ENCODE assay signal across 23 cellular contexts in the genomic region with DNA sequence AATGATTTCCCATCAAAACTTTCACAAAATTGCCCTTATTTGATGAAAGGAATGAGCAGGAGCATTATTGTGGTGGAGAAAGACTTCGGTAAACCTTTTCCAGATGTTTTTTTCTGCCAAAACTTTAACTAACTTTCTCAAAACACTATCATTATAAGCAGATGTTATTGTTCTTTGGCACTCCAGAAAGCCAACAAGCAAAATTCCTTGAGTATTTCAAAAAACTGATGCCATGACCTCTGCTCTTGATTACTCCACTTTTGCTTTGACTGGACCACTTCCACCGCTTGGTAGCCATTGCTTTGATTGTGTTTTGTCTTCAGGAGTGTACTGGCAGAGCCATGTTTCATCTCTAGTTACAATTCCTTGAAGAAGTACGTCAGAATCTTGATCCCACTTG. TPM values are rescaled to one million over a fixed set of nuclear protein-coding genes. Genes with fewer than 3 reads are reported as not detected.
DNase-seq lines count a peak whose midpoint lies in the region; ATAC-seq, FAIRE-seq and TF ChIP-seq lines count a peak whose summit lies in the region.
"Had no signal": no experiment of that assay in that cellular context is flagged by ENCODE, and none has a peak within 500 bp of the region (broad histone marks: within the 10 kb centered on the region; RNA-seq: fewer than 3 reads in every experiment).

No MANE protein-coding gene starts in this region.

- no peak overlapping the region for H3K9ac ChIP-seq in K562 (ENCODE audit: insufficient read depth in 1 of 2, low read depth in 2 of 2, low read length in 2 of 2)
- H3K9ac ChIP-seq: BLaER1 treated with 17β-estradiol and CSF1 and Interleukin-3, amounts not matched to agents 10 nM and 100 nM had no signal

- H3K9me3 ChIP-seq in K562 (replicated peaks; ENCODE audit: control insufficient read depth, insufficient read depth, low read depth, low read length) (no peaks in the 10 kb centered on the region), right cardiac atrium (ENCODE audit: control insufficient read depth, low read length) (no peaks in the 10 kb centered on the region)
- H3K9me3 ChIP-seq: BLaER1 treated with 17β-estradiol and CSF1 and Interleukin-3, amounts not matched to agents 10 nM and 100 nM had no signal

- no peaks in the 10 kb centered on the region for H3K36me3 Mint-ChIP-seq in stimulated activated effector memory CD8-positive, alpha-beta T cell treated with anti-CD3 and anti-CD28 coated beads, Interleukin-12 subunit alpha, Interleukin-12 subunit beta, amount 100 ng/mL, for 72 hours
- H3K36me3 Mint-ChIP-seq: CD8-positive, alpha-beta T cell had no signal

- intact Hi-C loops in K562 (cut with micrococcal nuclease) = no loop called here
- intact Hi-C loops in right cardiac atrium (cut with DNase I) = no loop called here

- no peak overlapping the region for H3K4me2 ChIP-seq in K562 (ENCODE audit: insufficient read depth, low read length)
- H3K4me2 ChIP-seq: BLaER1 treated with 17β-estradiol and CSF1 and Interleukin-3, amounts not matched to agents 10 nM and 100 nM had no signal

- WGBS in K562 (ENCODE audit: insufficient coverage, low coverage, missing lambda C conversion rate) = 57% methylated on average over 3 of the region's 3 CpGs
- whole genome bisulfite sequencing in right cardiac atrium = 72% methylated on average over 3 of the region's 3 CpGs

- DNase-seq in AG09309 (ENCODE audit: low read depth) = peak; percentile 45
- peak; percentile 44 for DNase-seq in GM04504 (ENCODE audit: low read depth)
- no peak for DNase-seq in K562 (ENCODE audit: extremely low read depth in 1 of 4, low spot score in 3 of 4)
- DNase-seq in foreskin fibroblast = peak; percentile 41 to 75
- DNase-seq in stimulated activated naive CD4-positive, alpha-beta T cell treated with Interleukin-2 at 50 U/mL for 16 hours (lab: John Stamatoyannopoulos, UW) = no peak
- no peak for DNase-seq in stimulated activated effector memory CD8-positive, alpha-beta T cell treated with anti-CD3 and anti-CD28 coated beads, Interleukin-12 subunit alpha, Interleukin-12 subunit beta, amount 100 ng/mL, for 72 hours (ENCODE audit: low spot score in 2 of 2)
- DNase-seq in DMS153 (lab: John Stamatoyannopoulos, UW) = no peak
- DNase-seq in right cardiac atrium = no peak
- DNase-seq: 8988T; Calu3; CD8-positive, alpha-beta T cell; DMS53; KG1; NCI-H1092; NCI-H146; NCI-H2081; NCI-H2171 treated with DMSO at 0.1 percent for 48 hours; NCI-H446; NCI-H69 had no signal

- TF ChIP-seq EP300 in K562 (IDR thresholded peaks at IDR 0.05; ENCODE audit: low read length) = no peak

- H3K4me3 Mint-ChIP-seq in stimulated activated effector memory CD8-positive, alpha-beta T cell treated with anti-CD3 and anti-CD28 coated beads, Interleukin-12 subunit alpha, Interleukin-12 subunit beta, amount 100 ng/mL, for 72 hours = no peak overlapping the region
- H3K4me3 Mint-ChIP-seq: CD8-positive, alpha-beta T cell had no signal

- CTCF ChIA-PET in K562 (lab: Yijun Ruan, JAX; ENCODE audit: low intra/inter-chr PET ratio) = no interaction called here

- no peaks in the 10 kb centered on the region for H3K9me1 ChIP-seq in K562 (ENCODE audit: control insufficient read depth, insufficient read depth, low read length)

- no peak for TF ChIP-seq POLR2A in K562 (conservative IDR thresholded peaks at IDR 0.05)

- POLR2A ChIA-PET in K562 (lab: Yijun Ruan, JAX) = no interaction called here

- H3K36me3 ChIP-seq in K562 (ENCODE audit: control insufficient read depth, insufficient read depth, low read length) = no peaks in the 10 kb centered on the region
- H3K36me3 ChIP-seq: BLaER1 treated with 17β-estradiol and CSF1 and Interleukin-3, amounts not matched to agents 10 nM and 100 nM had no signal

- H2AFZ ChIP-seq in K562 (ENCODE audit: low read depth, low read length) = peak overlapping the region; percentile 36; the same call in 1 of the 2 replicates

- TF ChIP-seq CTCF in AG09309 (IDR thresholded peaks at IDR 0.05; ENCODE audit: control insufficient read depth, insufficient read depth, low read depth, low read length, missing control alignments) = no peak
- TF ChIP-seq CTCF in K562 (IDR thresholded peaks at IDR 0.05 in 2 of 3, conservative IDR thresholded peaks at IDR 0.05 in 1 of 3; ENCODE audit: insufficient read depth in 2 of 3, low read depth in 1 of 3, low read length in 3 of 3) = no peak
- TF ChIP-seq CTCF in foreskin fibroblast (IDR thresholded peaks at IDR 0.05; ENCODE audit: low read depth, low read length) = no peak

- H3K4me1 Mint-ChIP-seq in stimulated activated effector memory CD8-positive, alpha-beta T cell treated with anti-CD3 and anti-CD28 coated beads, Interleukin-12 subunit alpha, Interleukin-12 subunit beta, amount 100 ng/mL, for 72 hours = no peaks in the 10 kb centered on the region

- BruUV-seq in K562 (replicated peaks; lab: Mats Ljungman, UMichigan) = no TSS peak

- ATAC-seq in K562 = no peak
- no peak for ATAC-seq in stimulated activated effector memory CD8-positive, alpha-beta T cell treated with anti-CD3 and anti-CD28 coated beads, Interleukin-12 subunit alpha, Interleukin-12 subunit beta, amount 100 ng/mL, for 72 hours
- no peak for ATAC-seq in right cardiac atrium
- ATAC-seq: CD8-positive, alpha-beta T cell; HepG2; Panc1 had no signal

- H3K9me3 Mint-ChIP-seq in stimulated activated effector memory CD8-positive, alpha-beta T cell treated with anti-CD3 and anti-CD28 coated beads, Interleukin-12 subunit alpha, Interleukin-12 subunit beta, amount 100 ng/mL, for 72 hours = no peaks in the 10 kb centered on the region
- H3K9me3 Mint-ChIP-seq: CD8-positive, alpha-beta T cell had no signal

- peak; percentile 62 for FAIRE-seq in K562 (lab: Jason Lieb, UNC)
- FAIRE-seq: H54, HepG2 had no signal

- in situ Hi-C loops in K562 (cut with MboI) = no loop called here

- H3K4me3 ChIP-seq in AG09309 (ENCODE audit: control insufficient read depth, low read depth, low read length) (no peak overlapping the region), K562 (no peak overlapping the region), foreskin fibroblast (ENCODE audit: low read depth in 1 of 2, low read length in 2 of 2) (no peak overlapping the region), right cardiac atrium (ENCODE audit: low read length) (no peak overlapping the region)
- H3K4me3 ChIP-seq: BLaER1 treated with 17β-estradiol and CSF1 and Interleukin-3, amounts not matched to agents 10 nM and 100 nM had no signal

- peaks cover 0 to 9% of the 10 kb centered on the region in 2 experiments; a peak in 2 of 5 replicates for H3K4me1 ChIP-seq in K562 (replicated peaks in 1 of 2; ENCODE audit: control insufficient read depth in 2 of 2, insufficient read depth in 2 of 2, low read length in 2 of 2)
- H3K4me1 ChIP-seq in right cardiac atrium (ENCODE audit: control insufficient read depth, insufficient read depth, low read length) = no peaks in the 10 kb centered on the region
- H3K4me1 ChIP-seq: BLaER1 treated with 17β-estradiol and CSF1 and Interleukin-3, amounts not matched to agents 10 nM and 100 nM had no signal

- no peak overlapping the region for H3K27ac ChIP-seq in K562 (ENCODE audit: extremely low read depth, low read depth, low read length)
- H3K27ac ChIP-seq in right cardiac atrium (ENCODE audit: low read length) = no peak overlapping the region
- H3K27ac ChIP-seq: BLaER1 treated with 17β-estradiol and CSF1 and Interleukin-3, amounts not matched to agents 10 nM and 100 nM had no signal

- H4K20me1 ChIP-seq in K562 (replicated peaks; ENCODE audit: control insufficient read depth, insufficient read depth, low read length) = no peaks in the 10 kb centered on the region
- H4K20me1 ChIP-seq: BLaER1 treated with 17β-estradiol and CSF1 and Interleukin-3, amounts not matched to agents 10 nM and 100 nM had no signal

- H3K79me2 ChIP-seq in K562 (ENCODE audit: control insufficient read depth, insufficient read depth, low read length) = no peaks in the 10 kb centered on the region

- H3K27ac Mint-ChIP-seq in stimulated activated effector memory CD8-positive, alpha-beta T cell treated with anti-CD3 and anti-CD28 coated beads, Interleukin-12 subunit alpha, Interleukin-12 subunit beta, amount 100 ng/mL, for 72 hours = no peak overlapping the region
- H3K27ac Mint-ChIP-seq: CD8-positive, alpha-beta T cell had no signal

- H3K27me3 ChIP-seq in K562 (ENCODE audit: control insufficient read depth in 2 of 2, insufficient read depth in 2 of 2, low read length in 2 of 2) (no peaks in the 10 kb centered on the region), right cardiac atrium (ENCODE audit: control insufficient read depth, insufficient read depth) (no peaks in the 10 kb centered on the region)
- H3K27me3 ChIP-seq: BLaER1 treated with 17β-estradiol and CSF1 and Interleukin-3, amounts not matched to agents 10 nM and 100 nM had no signal

- no peak for TF ChIP-seq RAD21 in K562 (CRISPR knock-in tag; conservative IDR thresholded peaks at IDR 0.05 in 1 of 2, IDR thresholded peaks at IDR 0.05 in 1 of 2)

RNA-seq across cellular contexts. Expression of a gene that starts 29.7 kb away (rescaled TPM):
- 3.7 and 24.2 TPM in 2 replicates for total RNA-seq in K562 (2011; cell fraction: chromatin; rRNA removed; ENCODE audit: low replicate concordance)
- 2.3 and 2.8 TPM in 2 replicates for total RNA-seq in K562 (2011; cell fraction: nucleolus; rRNA removed)
- total RNA-seq in K562 (2011; cell fraction: nucleoplasm; rRNA removed) = 4.5 and 9.6 TPM in 2 replicates
- total RNA-seq in K562 (2014; rRNA removed) (10.1 and 10.2 TPM in 2 replicates), K562 (2014; rRNA removed; fragmentation: Illumina TruSeq; extraction: Trizol) (45.6 and 53.7 TPM in 2 replicates), K562 (2015; rRNA removed; fragmentation: Illumina TruSeq; extraction: Trizol) (42.6 and 44.4 TPM in 2 replicates), K562 (2021) (34.7 and 40.2 TPM in 2 replicates), right cardiac atrium (100 to 1,000 TPM; 124 to 152 (median 133) TPM)
- polyA plus RNA-seq in K562 (2011; rRNA removed) (8.2 and 13.5 TPM in 2 replicates), K562 (2014; fragmentation: Illumina TruSeq; extraction: Trizol) (30.5 and 35.8 TPM in 2 replicates), K562 (2014; fragmentation: Nextera tagmentation; extraction: Ambion mirVana) (1 to 10 TPM; 5.3 to 8.2 TPM), K562 (2014; rRNA removed) (16.3 and 19.6 TPM in 2 replicates), right cardiac atrium (51.1 TPM)
- 0.79 and 1.6 TPM in 2 replicates for polyA plus RNA-seq in K562 (2011; cell fraction: cytosol; rRNA removed)
- polyA plus RNA-seq in K562 (2011; cell fraction: nucleus; rRNA removed) = 1.5 and 3.3 TPM in 2 replicates
- polyA plus RNA-seq in K562 (2012) = 20.7 and 30.1 TPM in 2 replicates
- 23.0 and 25.7 TPM in 2 replicates for polyA minus RNA-seq in K562 (2011; rRNA and poly(A)+ RNA removed)
- polyA minus RNA-seq in K562 (2011; cell fraction: cytosol; rRNA and poly(A)+ RNA removed) = 6.7 and 9.8 TPM in 2 replicates
- 3.2 and 5.6 TPM in 2 replicates for polyA minus RNA-seq in K562 (2011; cell fraction: nucleus; rRNA and poly(A)+ RNA removed)

RNA-seq across cellular contexts. Expression of a gene that starts 39.1 kb away (rescaled TPM):
- total RNA-seq in K562 (2011; cell fraction: chromatin; rRNA removed; ENCODE audit: low replicate concordance) = 14.9 and 22.9 TPM in 2 replicates
- total RNA-seq in K562 (2011; cell fraction: nucleolus; rRNA removed) = 20.0 and 30.4 TPM in 2 replicates
- total RNA-seq in K562 (2011; cell fraction: nucleoplasm; rRNA removed) = 22.7 and 25.7 TPM in 2 replicates
- total RNA-seq in K562 (2014; rRNA removed) (11.5 and 12.4 TPM in 2 replicates), K562 (2014; rRNA removed; fragmentation: Illumina TruSeq; extraction: Trizol) (17.2 and 20.6 TPM in 2 replicates), K562 (2015; rRNA removed; fragmentation: Illumina TruSeq; extraction: Trizol) (20.7 and 24.2 TPM in 2 replicates), K562 (2021) (14.1 and 15.7 TPM in 2 replicates), right cardiac atrium (10 to 100 TPM; 28.5 to 31.3 (median 29.0) TPM)
- polyA plus RNA-seq in K562 (2011; rRNA removed) (15.8 and 20.7 TPM in 2 replicates), K562 (2014; fragmentation: Illumina TruSeq; extraction: Trizol) (8.2 and 8.8 TPM in 2 replicates), K562 (2014; fragmentation: Nextera tagmentation; extraction: Ambion mirVana) (10 to 100 TPM; 17.8 to 18.4 TPM), K562 (2014; rRNA removed) (10.5 and 15.5 TPM in 2 replicates), right cardiac atrium (14.0 TPM)
- 6.9 and 18.4 TPM in 2 replicates for polyA plus RNA-seq in K562 (2011; cell fraction: cytosol; rRNA removed)
- polyA plus RNA-seq in K562 (2011; cell fraction: nucleus; rRNA removed) = 4.9 and 11.2 TPM in 2 replicates
- 9.6 and 13.6 TPM in 2 replicates for polyA plus RNA-seq in K562 (2012)
- polyA minus RNA-seq in K562 (2011; rRNA and poly(A)+ RNA removed) = 41.7 and 52.2 TPM in 2 replicates
- 6.5 and 15.3 TPM in 2 replicates for polyA minus RNA-seq in K562 (2011; cell fraction: cytosol; rRNA and poly(A)+ RNA removed)
- polyA minus RNA-seq in K562 (2011; cell fraction: nucleus; rRNA and poly(A)+ RNA removed) = 7.4 and 10.6 TPM in 2 replicates

Comparison
In these comparisons a context has a peak if more than half of its experiments do, and no peak if none do; other contexts are left out.
1. DNase-seq: peak in AG09309 (single experiment), GM04504 (single experiment) and foreskin fibroblast (2 of 2); none in K562 (0 of 4), stimulated activated naive CD4-positive, alpha-beta T cell treated with Interleukin-2 at 50 U/mL for 16 hours (single experiment), stimulated activated effector memory CD8-positive, alpha-beta T cell treated with anti-CD3 and anti-CD28 coated beads, Interleukin-12 subunit alpha, Interleukin-12 subunit beta, amount 100 ng/mL, for 72 hours (0 of 2), DMS153 (single experiment) and right cardiac atrium (0 of 3).